In genomic region chr3:42013652-42014442, GRCh38 we compare ENCODE assay signal across 8 cellular contexts. TPM values are rescaled to one million over a fixed set of nuclear protein-coding genes. Genes with fewer than 3 reads are reported as not detected.
DNase-seq lines count a peak whose midpoint lies in the region; ATAC-seq and TF ChIP-seq lines count a peak whose summit lies in the region.

No MANE protein-coding gene starts in this region.

- H3K27ac Mint-ChIP-seq in Caco-2 (ENCODE audit: unreplicated experiment) (peak overlapping the region; percentile 72), glutamatergic neuron (ENCODE audit: unreplicated experiment) (peak overlapping the region; percentile 99), progenitor cell of endocrine pancreas (peak overlapping the region; percentile 91)
- H3K27ac Mint-ChIP-seq in activated T-helper 2 cell treated with anti-CD3 and anti-CD28 coated beads, Interferon-gamma antibody, Interleukin-2, Interleukin-4, amounts not matched to agents 10 μg/mL and 5 μg/mL and 100 μg/mL, durations not matched to agents 14 hours and 24 hours and 36 hours: peak overlapping the region; percentile 85

- no TSS peak for BruUV-seq in Caco-2 (replicated peaks; lab: Mats Ljungman, UMichigan)

- H3K9me3 ChIP-seq in Caco-2: no peaks in the 10 kb centered on the region

- H3K36me3 Mint-ChIP-seq in Caco-2 (ENCODE audit: insufficient read depth, unreplicated experiment): no peaks in the 10 kb centered on the region
- H3K36me3 Mint-ChIP-seq in activated T-helper 2 cell treated with anti-CD3 and anti-CD28 coated beads, Interferon-gamma antibody, Interleukin-2, Interleukin-4, amounts not matched to agents 10 μg/mL and 5 μg/mL and 100 μg/mL, durations not matched to agents 14 hours and 24 hours and 36 hours (ENCODE audit: low read depth): peaks cover 28% of the 10 kb centered on the region
- no peaks in the 10 kb centered on the region for H3K36me3 Mint-ChIP-seq in glutamatergic neuron (ENCODE audit: unreplicated experiment)
- H3K36me3 Mint-ChIP-seq in progenitor cell of endocrine pancreas (ENCODE audit: insufficient read depth): no peaks in the 10 kb centered on the region

- intact Hi-C loops in Caco-2 (cut with micrococcal nuclease; ENCODE audit: unreplicated experiment): loop anchor here (1.0 to 2.0 kb wide), 3 partner anchors 39 to 85 kb away; no protein-coding TSS in a partner anchor
- intact Hi-C loops in activated T-helper 2 cell treated with anti-CD3 and anti-CD28 coated beads, Interferon-gamma antibody, Interleukin-2, Interleukin-4, amounts not matched to agents 10 μg/mL and 5 μg/mL and 100 μg/mL, durations not matched to agents 14 hours and 24 hours and 36 hours (cut with micrococcal nuclease): loop anchor here (1.0 to 10.0 kb wide), 6 partner anchors 9 to 1561 kb away; partner anchors contain the start of gene ULK4

- peak overlapping the region; percentile 89 for H3K4me3 ChIP-seq in Caco-2 (ENCODE audit: low read depth, low read length)
- peak overlapping the region; percentile 87 for H3K4me3 ChIP-seq in NB4 (ENCODE audit: low read depth, low read length)

- H3K4me3 Mint-ChIP-seq in Caco-2 (ENCODE audit: unreplicated experiment) (peak overlapping the region; percentile 81), glutamatergic neuron (ENCODE audit: unreplicated experiment) (peak overlapping the region; percentile 93), progenitor cell of endocrine pancreas (ENCODE audit: low read depth) (peak overlapping the region; percentile 84)
- H3K4me3 Mint-ChIP-seq in activated T-helper 2 cell treated with anti-CD3 and anti-CD28 coated beads, Interferon-gamma antibody, Interleukin-2, Interleukin-4, amounts not matched to agents 10 μg/mL and 5 μg/mL and 100 μg/mL, durations not matched to agents 14 hours and 24 hours and 36 hours (ENCODE audit: low read depth): peak overlapping the region; percentile 88

- no peaks in the 10 kb centered on the region for H3K27me3 Mint-ChIP-seq in Caco-2 (ENCODE audit: insufficient read depth, unreplicated experiment)
- no peaks in the 10 kb centered on the region for H3K27me3 Mint-ChIP-seq in activated T-helper 2 cell treated with anti-CD3 and anti-CD28 coated beads, Interferon-gamma antibody, Interleukin-2, Interleukin-4, amounts not matched to agents 10 μg/mL and 5 μg/mL and 100 μg/mL, durations not matched to agents 14 hours and 24 hours and 36 hours (ENCODE audit: low read depth)
- H3K27me3 Mint-ChIP-seq in glutamatergic neuron (ENCODE audit: unreplicated experiment): peaks cover 27% of the 10 kb centered on the region
- H3K27me3 Mint-ChIP-seq in progenitor cell of endocrine pancreas: peaks cover 4% of the 10 kb centered on the region

- 0 out of 2 replicates have a peak, but pooled peaks cover 9% of the 10 kb centered on the region for H3K4me1 ChIP-seq in Caco-2

- POLR2A ChIA-PET in Caco-2 (lab: Charles Lee): no interaction called here

- CTCF ChIA-PET in Caco-2 (lab: Charles Lee): interaction anchor here (0.7 kb wide), 1 partner anchor 12 kb away, joined by 4 read pairs; no protein-coding TSS in a partner anchor

- H3K9me3 Mint-ChIP-seq in Caco-2 (ENCODE audit: unreplicated experiment) (no peaks in the 10 kb centered on the region), glutamatergic neuron (ENCODE audit: unreplicated experiment) (peaks cover 30% of the 10 kb centered on the region), progenitor cell of endocrine pancreas (ENCODE audit: low read depth) (no peaks in the 10 kb centered on the region)
- H3K9me3 Mint-ChIP-seq in activated T-helper 2 cell treated with anti-CD3 and anti-CD28 coated beads, Interferon-gamma antibody, Interleukin-2, Interleukin-4, amounts not matched to agents 10 μg/mL and 5 μg/mL and 100 μg/mL, durations not matched to agents 14 hours and 24 hours and 36 hours: no peaks in the 10 kb centered on the region

- no peaks in the 10 kb centered on the region; the same call in 1 of the 2 replicates for H3K27me3 ChIP-seq in Caco-2 (replicated peaks; ENCODE audit: control insufficient read depth, insufficient read depth, low read length)

- TF ChIP-seq POLR2A in NB4 (IDR thresholded peaks at IDR 0.05; ENCODE audit: extremely low read depth, insufficient read length): peak; percentile 38

- H3K36me3 ChIP-seq in Caco-2 (ENCODE audit: control insufficient read depth, insufficient read depth, low read length): no peaks in the 10 kb centered on the region

- ATAC-seq in GM21528 (IDR thresholded peaks at IDR 0.05; ENCODE audit: low FRiP score, unreplicated experiment): peak; percentile 14
- ATAC-seq in GM18873 (IDR thresholded peaks at IDR 0.05; ENCODE audit: low FRiP score, unreplicated experiment): no peak

- DNase-seq in Caco-2 (peak in 1 of 2 experiments; percentile 54), NB4 (ENCODE audit: low read depth) (peak; percentile 52), glutamatergic neuron (peak; percentile 45), progenitor cell of endocrine pancreas (ENCODE audit: low spot score, unreplicated experiment) (peak; percentile 23), GOT3 (lab: John Stamatoyannopoulos, UW) (no peak)
- peak; percentile 21 for DNase-seq in activated T-helper 2 cell treated with anti-CD3 and anti-CD28 coated beads, Interferon-gamma antibody, Interleukin-2, Interleukin-4, amounts not matched to agents 10 μg/mL and 5 μg/mL and 100 μg/mL, durations not matched to agents 14 hours and 24 hours and 36 hours (ENCODE audit: low spot score)

- TF ChIP-seq CTCF in Caco-2 (IDR thresholded peaks at IDR 0.05; ENCODE audit: insufficient read depth in 1 of 2, low read depth in 1 of 2, low read length in 1 of 2, severe bottlenecking in 1 of 2, unreplicated experiment in 1 of 2) (no peak), NB4 (IDR thresholded peaks at IDR 0.05; ENCODE audit: low read depth, low read length) (no peak), glutamatergic neuron (IDR thresholded peaks at IDR 0.05; ENCODE audit: partially characterized antibody, unreplicated experiment) (no peak), progenitor cell of endocrine pancreas (IDR thresholded peaks at IDR 0.05; ENCODE audit: unreplicated experiment) (no peak)

- peaks cover 21% of the 10 kb centered on the region for H3K4me1 Mint-ChIP-seq in Caco-2 (ENCODE audit: low read depth, unreplicated experiment)
- H3K4me1 Mint-ChIP-seq in activated T-helper 2 cell treated with anti-CD3 and anti-CD28 coated beads, Interferon-gamma antibody, Interleukin-2, Interleukin-4, amounts not matched to agents 10 μg/mL and 5 μg/mL and 100 μg/mL, durations not matched to agents 14 hours and 24 hours and 36 hours (ENCODE audit: low read depth): peaks cover 43% of the 10 kb centered on the region
- H3K4me1 Mint-ChIP-seq in glutamatergic neuron (ENCODE audit: low read depth, unreplicated experiment): peaks cover 39% of the 10 kb centered on the region
- peaks cover 9% of the 10 kb centered on the region for H3K4me1 Mint-ChIP-seq in progenitor cell of endocrine pancreas (ENCODE audit: low read depth)

RNA-seq across cellular contexts. Expression of gene ULK4, which starts 51.9 kb away (rescaled TPM):
- total RNA-seq in Caco-2 (2022) (4.2 and 4.6 TPM in 2 replicates), glutamatergic neuron (ENCODE audit: unreplicated experiment) (9.7 TPM), progenitor cell of endocrine pancreas (14.2 and 22.0 TPM in 2 replicates)
- total RNA-seq in activated T-helper 2 cell treated with anti-CD3 and anti-CD28 coated beads, Interferon-gamma antibody, Interleukin-2, Interleukin-4, amounts not matched to agents 10 μg/mL and 5 μg/mL and 100 μg/mL, durations not matched to agents 14 hours and 24 hours and 36 hours: 7.5 and 8.1 TPM in 2 replicates
